Comparison of ENCODE assay signal across 8 cellular contexts in genomic region chr3:189148090-189148507, GRCh38. TPM values are rescaled to one million over a fixed set of nuclear protein-coding genes. Genes with fewer than 3 reads are reported as not detected.
DNase-seq lines count a peak whose midpoint lies in the region; ATAC-seq and TF ChIP-seq lines count a peak whose summit lies in the region.

No MANE protein-coding gene starts in this region.

- TF ChIP-seq CTCF in chondrocyte (IDR thresholded peaks at IDR 0.05), result peak; percentile 93

- no peak overlapping the region for H3K27ac Mint-ChIP-seq in chondrocyte (ENCODE audit: unreplicated experiment)

- DNase-seq in activated gamma-delta T cell treated with Interleukin-2 at 50 U/mL for 16 hours (peak; percentile 69), activated gamma-delta T cell (lab: John Stamatoyannopoulos, UW) (no peak), NCI-H2171 treated with DMSO at 0.1 percent for 48 hours (lab: John Stamatoyannopoulos, UW) (peak; percentile 73), chondrocyte (ENCODE audit: low spot score) (no peak), left lobe of liver (ENCODE audit: low spot score) (peak; percentile 54)
- peak; percentile 48 to 51 for DNase-seq in activated CD4-positive, alpha-beta T cell treated with anti-CD3 and anti-CD28 coated beads for 24 hours (ENCODE audit: low read depth in 2 of 2)
- DNase-seq in stimulated activated CD4-positive, alpha-beta T cell treated with anti-CD3 and anti-CD28 coated beads, Interleukin-4, amount 100 ng/mL, for 24 hours, result peak; percentile 78

- peak; percentile 67 for ATAC-seq in HG02970 (IDR thresholded peaks at IDR 0.05; ENCODE audit: low FRiP score, unreplicated experiment)
- ATAC-seq in left lobe of liver, result peak; percentile 88

- H3K9me3 Mint-ChIP-seq in chondrocyte (ENCODE audit: low read depth), result no peaks in the 10 kb centered on the region

- no peak overlapping the region for H3K4me3 Mint-ChIP-seq in chondrocyte (ENCODE audit: unreplicated experiment)

- no peaks in the 10 kb centered on the region for H3K27me3 Mint-ChIP-seq in chondrocyte (ENCODE audit: low read depth)

- H3K36me3 Mint-ChIP-seq in chondrocyte (ENCODE audit: low read depth), result no peaks in the 10 kb centered on the region

- H3K4me1 Mint-ChIP-seq in chondrocyte (ENCODE audit: low read depth), result peaks cover 8% of the 10 kb centered on the region

RNA-seq across cellular contexts. Expression of gene TPRG1, which starts 23.7 kb away (rescaled TPM):
- total RNA-seq in chondrocyte, result 1.3 to 3.1 TPM (median 3.0 TPM) in 3 replicates
- 33.3 TPM for total RNA-seq in left lobe of liver

Comparison
In these comparisons a context has a peak if more than half of its experiments do, and no peak if none do; other contexts are left out.
1. DNase-seq: peak in activated gamma-delta T cell treated with Interleukin-2 at 50 U/mL for 16 hours (single experiment), NCI-H2171 treated with DMSO at 0.1 percent for 48 hours (single experiment), activated CD4-positive, alpha-beta T cell treated with anti-CD3 and anti-CD28 coated beads for 24 hours (2 of 2), left lobe of liver (single experiment) and stimulated activated CD4-positive, alpha-beta T cell treated with anti-CD3 and anti-CD28 coated beads, Interleukin-4, amount 100 ng/mL, for 24 hours (single experiment); none in activated gamma-delta T cell (single experiment) and chondrocyte (single experiment).